In genomic region chr2:48548871-48549270, GRCh38 we compare ENCODE assay signal across 16 cellular contexts. TPM values are rescaled to one million over a fixed set of nuclear protein-coding genes. Genes with fewer than 3 reads are reported as not detected.
DNase-seq lines count a peak whose midpoint lies in the region; ATAC-seq and TF ChIP-seq lines count a peak whose summit lies in the region.
"Had no signal": no experiment of that assay in that cellular context is flagged by ENCODE, and none has a peak within 500 bp of the region (broad histone marks: within the 10 kb centered on the region; RNA-seq: fewer than 3 reads in every experiment).

No MANE protein-coding gene starts in this region.

- WGBS in sigmoid colon, 2 donors: 84 to 85% methylated on average over 5 of the region's 5 CpGs
- no CpG with 5 or more reads among the region's 5 CpGs for WGBS in mesendoderm (ENCODE audit: extremely low coverage, insufficient coverage, low lambda C conversion rate)

- H2BK120ac ChIP-seq in mesendoderm (ENCODE audit: low read depth, low read length): no peak overlapping the region

- peaks cover 0 to 11% of the 10 kb centered on the region in 2 donors for H3K4me1 ChIP-seq in left lung
- H3K4me1 ChIP-seq in sigmoid colon: peaks cover 0 to 99% (median 93%) of the 10 kb centered on the region in 4 donors
- H3K4me1 ChIP-seq in mesendoderm (ENCODE audit: control insufficient read depth, low read depth, low read length): no peaks in the 10 kb centered on the region
- H3K4me1 ChIP-seq: Caco-2 had no signal

- H3K79me1 ChIP-seq in mesendoderm (ENCODE audit: low read length): no peaks in the 10 kb centered on the region

- H3K9me3 ChIP-seq in left lung (no peaks in the 10 kb centered on the region), sigmoid colon (no peaks in the 10 kb centered on the region)
- H3K9me3 ChIP-seq: Caco-2 had no signal

- H2AK5ac ChIP-seq in mesendoderm (ENCODE audit: low read length): no peak overlapping the region

- no peak overlapping the region for H4K8ac ChIP-seq in mesendoderm (ENCODE audit: low read depth, low read length)

- intact Hi-C loops in left lung (cut with DNase I) (no loop called here), sigmoid colon (cut with DNase I) (no loop called here)

- TF ChIP-seq CTCF in astrocyte of the spinal cord (IDR thresholded peaks at IDR 0.05; ENCODE audit: low read depth, low read length) (no peak), left lung (IDR thresholded peaks at IDR 0.05) (no peak), sigmoid colon (IDR thresholded peaks at IDR 0.05) (no peak), omental fat pad (IDR thresholded peaks at IDR 0.05) (no peak)

- no peak overlapping the region for H3K4ac ChIP-seq in mesendoderm (ENCODE audit: low read depth, low read length)

- ATAC-seq in left lung (peak; percentile 74), omental fat pad (ENCODE audit: low FRiP score) (no peak)
- ATAC-seq: GM12878 had no signal

- H3K9ac ChIP-seq in mesendoderm (ENCODE audit: low read length): no peak overlapping the region
- H3K9ac ChIP-seq: KMS-11 had no signal

- no peaks in the 10 kb centered on the region for H3K79me2 ChIP-seq in mesendoderm (ENCODE audit: control insufficient read depth, insufficient read depth, low read length)

- no peak for TF ChIP-seq EP300 in sigmoid colon (IDR thresholded peaks at IDR 0.05)

- H3K4me2 ChIP-seq in mesendoderm (ENCODE audit: low read length): no peak overlapping the region
- H3K4me2 ChIP-seq: KMS-11 had no signal

- H3K27me3 ChIP-seq in left lung (no peaks in the 10 kb centered on the region), sigmoid colon (no peaks in the 10 kb centered on the region), mesendoderm (ENCODE audit: insufficient read depth, low read length, poor library complexity) (no peaks in the 10 kb centered on the region)

- no peak overlapping the region for H3K18ac ChIP-seq in mesendoderm (ENCODE audit: low read length)

- no peak overlapping the region for H2BK5ac ChIP-seq in mesendoderm (ENCODE audit: low read length)

- in situ Hi-C loops in astrocyte of the spinal cord (cut with HindIII; ENCODE audit: low sequenced_read_pairs) (no loop called here), ACHN (cut with HindIII; ENCODE audit: low pct_ligation_motif_present, low pct_unique_long_range_greater_than_20kb, low sequenced_read_pairs) (no loop called here)

- H3K23ac ChIP-seq in mesendoderm (ENCODE audit: low read length): no peak overlapping the region

- no peak overlapping the region for H4K5ac ChIP-seq in mesendoderm (ENCODE audit: low read length)

- no peak overlapping the region for H3K56ac ChIP-seq in mesendoderm (ENCODE audit: low read length)

- no peak overlapping the region for H3K4me3 ChIP-seq in astrocyte of the spinal cord (ENCODE audit: low read depth, low read length)
- H3K4me3 ChIP-seq in left lung: no peak overlapping the region
- no peak overlapping the region for H3K4me3 ChIP-seq in sigmoid colon
- H3K4me3 ChIP-seq in mesendoderm (ENCODE audit: low read length): no peak overlapping the region
- H3K4me3 ChIP-seq: GM12878 had no signal

- peak overlapping the region in 1 of 2 donors; percentile 46 for H3K27ac ChIP-seq in left lung
- peak overlapping the region; percentile 54 to 77 (median 64) for H3K27ac ChIP-seq in sigmoid colon
- H3K27ac ChIP-seq in mesendoderm (ENCODE audit: low read depth, low read length): no peak overlapping the region
- H3K27ac ChIP-seq: KMS-11 had no signal

- no peak for TF ChIP-seq POLR2A in sigmoid colon (IDR thresholded peaks at IDR 0.05)

- DNase-seq in Ammon's horn (ENCODE audit: low spot score): peak; percentile 53
- peak; percentile 90 for DNase-seq in astrocyte of the spinal cord (ENCODE audit: low read depth, low spot score)
- no peak for DNase-seq in left lung
- DNase-seq in sigmoid colon: no peak
- DNase-seq in dedifferentiated amniotic fluid mesenchymal stem cell (ENCODE audit: extremely low spot score): no peak
- DNase-seq in mesendoderm: no peak
- no peak for DNase-seq in omental fat pad (ENCODE audit: low spot score)
- no peak for DNase-seq in ACHN
- DNase-seq: activated CD4-positive, alpha-beta T cell treated with anti-CD3 and anti-CD28 coated beads, Interleukin-2, amount 50 U/mL, for 48 hours; activated T-cell treated with anti-CD3 and anti-CD28 coated beads, Interleukin-2, amount 50 U/mL, for 48 hours; Caco-2; H7; NCI-H2171 treated with DMSO at 0.1 percent for 48 hours; small intestine had no signal

- no peak overlapping the region for H2BK15ac ChIP-seq in mesendoderm (replicated peaks; ENCODE audit: low read depth)

- H3K36me3 ChIP-seq in left lung: no peaks in the 10 kb centered on the region
- H3K36me3 ChIP-seq in sigmoid colon: peaks cover 0 to 5% (median 2%) of the 10 kb centered on the region in 4 donors
- no peaks in the 10 kb centered on the region for H3K36me3 ChIP-seq in mesendoderm (ENCODE audit: control insufficient read depth, insufficient read depth, low read length)

RNA-seq across cellular contexts. Expression of gene STON1, which starts 18.9 kb away (rescaled TPM):
- total RNA-seq in left lung (10 to 100 TPM; 12.4 to 17.6 TPM), sigmoid colon (100 to 1,000 TPM; 121 to 218 (median 188) TPM), omental fat pad (100 to 1,000 TPM in 2 of 4 donors, 10 to 100 TPM in 2; 44.8 to 124 (median 93.9) TPM)
- polyA plus RNA-seq in sigmoid colon: 1 to 10 TPM; 1.8 to 6.1 (median 1.8) TPM
- 1.1 TPM for polyA plus RNA-seq in mesendoderm (2013, experiment 1 of 2)
- polyA plus RNA-seq in mesendoderm (2013, experiment 2 of 2): 1.1 TPM

Comparison
In these comparisons a context has a peak if more than half of its experiments do, and no peak if none do; other contexts are left out.
1. DNase-seq: peak in Ammon's horn (single experiment) and astrocyte of the spinal cord (single experiment); none in left lung (0 of 2), sigmoid colon (single experiment), dedifferentiated amniotic fluid mesenchymal stem cell (single experiment), mesendoderm (single experiment), omental fat pad (single experiment) and ACHN (single experiment).